In the genomic region with DNA sequence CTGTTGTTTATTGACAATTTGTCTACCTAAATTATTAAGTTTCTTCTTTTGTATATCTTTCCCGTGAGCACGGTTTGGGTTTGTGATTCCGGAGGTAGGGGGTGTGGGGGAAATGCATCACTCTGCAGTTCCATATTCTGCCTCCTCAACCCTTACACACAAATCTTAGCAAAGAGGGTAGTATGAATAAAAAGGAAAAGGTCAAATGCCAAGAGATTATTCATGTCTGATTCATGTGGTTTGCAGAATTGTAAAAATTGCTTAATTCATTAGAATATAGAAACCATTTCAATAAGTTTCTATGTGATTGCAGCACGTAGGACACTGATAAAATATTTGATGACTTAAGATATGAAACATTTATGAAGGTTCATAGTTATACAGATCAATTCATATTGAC, we compare ENCODE assay signal across 16 cellular contexts.
A peak's percentile ranks its signal among the peaks of the same experiment; 100 is the strongest.
DNase-seq lines count a peak whose midpoint lies in the region; ATAC-seq and TF ChIP-seq lines count a peak whose summit lies in the region.
"Had no signal": no experiment of that assay in that cellular context is flagged by ENCODE, and none has a peak within 500 bp of the region (broad histone marks: within the 10 kb centered on the region; RNA-seq: fewer than 3 reads in every experiment).

No MANE protein-coding gene starts in this region.

- H3K4me2 ChIP-seq in Karpas-422 (ENCODE audit: low read depth, low read length, poor library complexity, severe bottlenecking) = no peak overlapping the region

- H3K4me3 ChIP-seq in epithelial cell of esophagus (ENCODE audit: low read length) = no peak overlapping the region
- H3K4me3 ChIP-seq in Karpas-422 (ENCODE audit: low read length) = no peak overlapping the region
- H3K4me3 ChIP-seq: SJSA1 had no signal

- H3K4me3 Mint-ChIP-seq in HFFc6 = peak overlapping the region; percentile 58; the same call in 1 of the 2 replicates
- no peak overlapping the region for H3K4me3 Mint-ChIP-seq in activated CD4-positive, alpha-beta T cell treated with anti-CD3 and anti-CD28 coated beads for 36 hours
- H3K4me3 Mint-ChIP-seq: CD4-positive, CD25-positive, alpha-beta regulatory T cell had no signal

- H2AFZ ChIP-seq in Karpas-422 (ENCODE audit: low read length) = no peak overlapping the region

- POLR2A ChIA-PET in RWPE1 (lab: Yijun Ruan, JAX; ENCODE audit: low non-redundant PET) = no interaction called here
- POLR2A ChIA-PET in activated CD4-positive, alpha-beta T cell treated with anti-CD3 and anti-CD28 coated beads for 36 hours (lab: Charles Lee) = no interaction called here

- H3K4me1 ChIP-seq in Karpas-422 (ENCODE audit: low read length) = no peaks in the 10 kb centered on the region
- H3K4me1 ChIP-seq: SJSA1 had no signal

- intact Hi-C loops in activated CD4-positive, alpha-beta T cell treated with anti-CD3 and anti-CD28 coated beads for 36 hours (cut with DNase I, micrococcal nuclease) = no loop called here

- H3K36me3 Mint-ChIP-seq in HFFc6 (ENCODE audit: low read depth) = peaks cover 17% of the 10 kb centered on the region
- peaks cover 2% of the 10 kb centered on the region for H3K36me3 Mint-ChIP-seq in activated CD4-positive, alpha-beta T cell treated with anti-CD3 and anti-CD28 coated beads for 36 hours (ENCODE audit: low read depth)
- H3K36me3 Mint-ChIP-seq: CD4-positive, CD25-positive, alpha-beta regulatory T cell had no signal

- H3K27ac ChIP-seq in RWPE1 (no peak overlapping the region), Karpas-422 (ENCODE audit: low read length) (no peak overlapping the region)
- H3K27ac ChIP-seq: HL-60, SJSA1 had no signal

- no peaks in the 10 kb centered on the region for H3K9me2 ChIP-seq in Karpas-422 (replicated peaks; ENCODE audit: insufficient read depth, low read length)

- no peak for DNase-seq in HFFc6
- peak; percentile 59 for DNase-seq in RWPE1 (ENCODE audit: low spot score)
- peak; percentile 58 for DNase-seq in epithelial cell of esophagus (ENCODE audit: low read depth)
- DNase-seq in iris pigment epithelial cell (ENCODE audit: low read depth) = peak; percentile 63
- DNase-seq in activated CD4-positive, alpha-beta T cell treated with anti-CD3 and anti-CD28 coated beads for 36 hours = no peak
- no peak for DNase-seq in Karpas-422
- DNase-seq: ACHN; CD4-positive, CD25-positive, alpha-beta regulatory T cell; DMS53; NCI-H1417; NCI-H2029 treated with DMSO at 0.1 percent for 48 hours; NCI-H510A; NCI-H82 had no signal

- H3K4me1 Mint-ChIP-seq in HFFc6 (ENCODE audit: low read depth) = peaks cover 20% of the 10 kb centered on the region
- no peaks in the 10 kb centered on the region for H3K4me1 Mint-ChIP-seq in activated CD4-positive, alpha-beta T cell treated with anti-CD3 and anti-CD28 coated beads for 36 hours
- H3K4me1 Mint-ChIP-seq: CD4-positive, CD25-positive, alpha-beta regulatory T cell had no signal

- H3K9ac ChIP-seq in Karpas-422 (ENCODE audit: low read length) = no peak overlapping the region

- H4K20me1 ChIP-seq in Karpas-422 (ENCODE audit: insufficient read depth, low read depth, low read length) = no peaks in the 10 kb centered on the region

- no peak overlapping the region for H3K27ac Mint-ChIP-seq in HFFc6
- no peak overlapping the region for H3K27ac Mint-ChIP-seq in activated CD4-positive, alpha-beta T cell treated with anti-CD3 and anti-CD28 coated beads for 36 hours
- H3K27ac Mint-ChIP-seq: CD4-positive, CD25-positive, alpha-beta regulatory T cell had no signal

- CTCF ChIA-PET in RWPE1 (lab: Yijun Ruan, JAX) = no interaction called here
- CTCF ChIA-PET in activated CD4-positive, alpha-beta T cell treated with anti-CD3 and anti-CD28 coated beads for 36 hours (lab: Charles Lee) = no interaction called here

- no peak for TF ChIP-seq CTCF in HFFc6 (IDR thresholded peaks at IDR 0.05)
- TF ChIP-seq CTCF in RWPE1 (conservative IDR thresholded peaks at IDR 0.05; ENCODE audit: low read depth) = no peak
- TF ChIP-seq CTCF in epithelial cell of esophagus (IDR thresholded peaks at IDR 0.05; ENCODE audit: insufficient read depth, low read depth, low read length, missing control alignments) = no peak

- no peak for ATAC-seq in activated CD4-positive, alpha-beta T cell treated with anti-CD3 and anti-CD28 coated beads for 36 hours
- no peak for ATAC-seq in HG03432 (IDR thresholded peaks at IDR 0.05; ENCODE audit: unreplicated experiment)

- H3K36me3 ChIP-seq in Karpas-422 (ENCODE audit: insufficient read depth, low read length) = no peaks in the 10 kb centered on the region
- H3K36me3 ChIP-seq: SJSA1 had no signal

- peaks cover 38% of the 10 kb centered on the region for H3K9me3 ChIP-seq in Karpas-422 (ENCODE audit: low read length)
- H3K9me3 ChIP-seq: SJSA1 had no signal

- no peaks in the 10 kb centered on the region; the same call in none of the 2 replicates for H3K27me3 Mint-ChIP-seq in HFFc6 (ENCODE audit: insufficient read depth)
- H3K27me3 Mint-ChIP-seq in activated CD4-positive, alpha-beta T cell treated with anti-CD3 and anti-CD28 coated beads for 36 hours = no peaks in the 10 kb centered on the region
- H3K27me3 Mint-ChIP-seq: CD4-positive, CD25-positive, alpha-beta regulatory T cell had no signal

- peaks cover 12% of the 10 kb centered on the region for H3K9me3 Mint-ChIP-seq in HFFc6
- peaks cover 16% of the 10 kb centered on the region for H3K9me3 Mint-ChIP-seq in activated CD4-positive, alpha-beta T cell treated with anti-CD3 and anti-CD28 coated beads for 36 hours (ENCODE audit: low read depth)

- no peaks in the 10 kb centered on the region for H3K27me3 ChIP-seq in Karpas-422 (ENCODE audit: low read length)
- H3K27me3 ChIP-seq: SJSA1 had no signal

- no peaks in the 10 kb centered on the region for H3K79me2 ChIP-seq in Karpas-422 (ENCODE audit: low read length)

Comparison
In these comparisons a context has a peak if more than half of its experiments do, and no peak if none do; other contexts are left out.
1. DNase-seq: peak in RWPE1 (single experiment), epithelial cell of esophagus (single experiment) and iris pigment epithelial cell (single experiment); none in HFFc6 (single experiment), activated CD4-positive, alpha-beta T cell treated with anti-CD3 and anti-CD28 coated beads for 36 hours (single experiment) and Karpas-422 (single experiment).